19 cellular contexts compared by ENCODE assay signal in the genomic region with DNA sequence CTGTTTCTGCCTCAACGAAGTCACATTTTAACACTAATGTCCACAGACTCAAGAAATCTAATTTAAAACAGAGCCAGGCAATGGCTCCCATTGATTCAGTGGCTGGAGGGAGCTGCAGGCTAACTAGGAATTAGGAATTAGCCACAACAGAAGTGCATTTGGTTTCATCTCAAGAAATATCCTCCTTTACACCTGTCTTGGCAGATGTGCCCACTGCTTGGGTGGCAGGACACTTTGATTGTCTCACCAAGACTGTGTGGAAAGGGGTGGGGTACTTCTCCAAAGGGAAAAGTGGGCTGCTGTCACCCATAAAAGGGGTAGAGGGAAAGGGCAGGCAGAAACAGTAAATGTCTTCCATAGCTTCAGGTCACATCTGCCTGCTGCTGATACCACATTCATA. TPM values are rescaled to one million over a fixed set of nuclear protein-coding genes. Genes with fewer than 3 reads are reported as not detected.
A peak's percentile ranks its signal among the peaks of the same experiment; 100 is the strongest.
DNase-seq lines count a peak whose midpoint lies in the region; ATAC-seq and TF ChIP-seq lines count a peak whose summit lies in the region.
"Had no signal": no experiment of that assay in that cellular context is flagged by ENCODE, and none has a peak within 500 bp of the region (broad histone marks: within the 10 kb centered on the region; RNA-seq: fewer than 3 reads in every experiment).

No MANE protein-coding gene starts in this region.

- H3K27me3 ChIP-seq in CD4-positive, CD25-positive, alpha-beta regulatory T cell (ENCODE audit: control insufficient read depth, insufficient read depth, low read length), result no peaks in the 10 kb centered on the region
- H3K27me3 ChIP-seq in Caco-2 (replicated peaks; ENCODE audit: control insufficient read depth, insufficient read depth, low read length), result no peaks in the 10 kb centered on the region
- H3K27me3 ChIP-seq in effector memory CD4-positive, alpha-beta T cell (replicated peaks; ENCODE audit: control insufficient read depth, insufficient read depth, low read length, poor library complexity, severe bottlenecking), result no peaks in the 10 kb centered on the region
- H3K27me3 ChIP-seq: BE2C had no signal

- H3K4me1 ChIP-seq in CD4-positive, CD25-positive, alpha-beta regulatory T cell (ENCODE audit: control insufficient read depth, insufficient read depth, low read length, poor library complexity, severe bottlenecking), result peaks cover 32% of the 10 kb centered on the region
- peaks cover 51% of the 10 kb centered on the region for H3K4me1 ChIP-seq in Caco-2
- peaks cover 27% of the 10 kb centered on the region for H3K4me1 ChIP-seq in effector memory CD4-positive, alpha-beta T cell (ENCODE audit: control insufficient read depth, insufficient read depth, low read length, poor library complexity, severe bottlenecking)

- H3K9me3 ChIP-seq in CD4-positive, CD25-positive, alpha-beta regulatory T cell (ENCODE audit: control insufficient read depth in 2 of 2, low read length in 2 of 2), result no peaks in the 10 kb centered on the region
- no peaks in the 10 kb centered on the region for H3K9me3 ChIP-seq in Caco-2
- no peaks in the 10 kb centered on the region for H3K9me3 ChIP-seq in effector memory CD4-positive, alpha-beta T cell (ENCODE audit: control insufficient read depth, low read length)
- H3K9me3 ChIP-seq: BE2C had no signal

- no peaks in the 10 kb centered on the region for H3K36me3 Mint-ChIP-seq in activated naive CD4-positive, alpha-beta T cell treated with anti-CD3 and anti-CD28 coated beads, Interleukin-2, amount 50 U/mL, for 24 hours
- no peaks in the 10 kb centered on the region for H3K36me3 Mint-ChIP-seq in CD4-positive, CD25-positive, alpha-beta regulatory T cell
- H3K36me3 Mint-ChIP-seq in Caco-2 (ENCODE audit: insufficient read depth, unreplicated experiment), result no peaks in the 10 kb centered on the region

- no peak overlapping the region for H3K27ac ChIP-seq in CD4-positive, CD25-positive, alpha-beta regulatory T cell (ENCODE audit: insufficient read depth, low read length, poor library complexity, severe bottlenecking)
- peak overlapping the region; percentile 14 for H3K27ac ChIP-seq in effector memory CD4-positive, alpha-beta T cell (ENCODE audit: insufficient read depth, low read length, poor library complexity, severe bottlenecking)

- ATAC-seq in CD4-positive, CD25-positive, alpha-beta regulatory T cell (ENCODE audit: low read depth in 2 of 2), result no peak

- TF ChIP-seq CTCF in Caco-2 (IDR thresholded peaks at IDR 0.05; ENCODE audit: insufficient read depth in 1 of 2, low read depth in 1 of 2, low read length in 1 of 2, severe bottlenecking in 1 of 2, unreplicated experiment in 1 of 2), result no peak

- H3K4me3 ChIP-seq in CD4-positive, CD25-positive, alpha-beta regulatory T cell (ENCODE audit: low read depth, low read length), result no peak overlapping the region
- H3K4me3 ChIP-seq in Caco-2 (ENCODE audit: low read depth, low read length), result no peak overlapping the region
- no peak overlapping the region for H3K4me3 ChIP-seq in effector memory CD4-positive, alpha-beta T cell (ENCODE audit: insufficient read depth, low read depth, low read length, poor library complexity, severe bottlenecking)

- H3K4me3 Mint-ChIP-seq in activated naive CD4-positive, alpha-beta T cell treated with anti-CD3 and anti-CD28 coated beads, Interleukin-2, amount 50 U/mL, for 24 hours, result no peak overlapping the region
- peak overlapping the region in 2 of 4 donors; percentile 60 to 78 for H3K4me3 Mint-ChIP-seq in CD4-positive, CD25-positive, alpha-beta regulatory T cell
- no peak overlapping the region for H3K4me3 Mint-ChIP-seq in Caco-2 (ENCODE audit: unreplicated experiment)

- POLR2A ChIA-PET in Caco-2 (lab: Charles Lee), result no interaction called here

- H3K27ac Mint-ChIP-seq in activated naive CD4-positive, alpha-beta T cell treated with anti-CD3 and anti-CD28 coated beads, Interleukin-2, amount 50 U/mL, for 24 hours, result peak overlapping the region; percentile 33
- peak overlapping the region; percentile 92 to 95 (median 93) for H3K27ac Mint-ChIP-seq in CD4-positive, CD25-positive, alpha-beta regulatory T cell
- peak overlapping the region; percentile 58 for H3K27ac Mint-ChIP-seq in Caco-2 (ENCODE audit: unreplicated experiment)

- intact Hi-C loops in Caco-2 (cut with micrococcal nuclease; ENCODE audit: unreplicated experiment), result no loop called here

- peaks cover 51% of the 10 kb centered on the region for H3K4me1 Mint-ChIP-seq in activated naive CD4-positive, alpha-beta T cell treated with anti-CD3 and anti-CD28 coated beads, Interleukin-2, amount 50 U/mL, for 24 hours
- peaks cover 22 to 48% (median 36%) of the 10 kb centered on the region in 4 donors for H3K4me1 Mint-ChIP-seq in CD4-positive, CD25-positive, alpha-beta regulatory T cell
- peaks cover 48% of the 10 kb centered on the region for H3K4me1 Mint-ChIP-seq in Caco-2 (ENCODE audit: low read depth, unreplicated experiment)

- no peaks in the 10 kb centered on the region for H3K9me3 Mint-ChIP-seq in activated naive CD4-positive, alpha-beta T cell treated with anti-CD3 and anti-CD28 coated beads, Interleukin-2, amount 50 U/mL, for 24 hours
- H3K9me3 Mint-ChIP-seq in CD4-positive, CD25-positive, alpha-beta regulatory T cell, result no peaks in the 10 kb centered on the region
- H3K9me3 Mint-ChIP-seq in Caco-2 (ENCODE audit: unreplicated experiment), result no peaks in the 10 kb centered on the region

- CTCF ChIA-PET in Caco-2 (lab: Charles Lee), result no interaction called here

- DNase-seq in activated naive CD4-positive, alpha-beta T cell (lab: John Stamatoyannopoulos, UW), result no peak
- no peak for DNase-seq in CD4-positive, CD25-positive, alpha-beta regulatory T cell
- DNase-seq in Caco-2, result no peak
- no peak for DNase-seq in effector memory CD4-positive, alpha-beta T cell
- no peak for DNase-seq in hippocampal formation (lab: John Stamatoyannopoulos, UW)
- DNase-seq in NCI-H187 treated with DMSO at 0.1 percent for 48 hours (lab: John Stamatoyannopoulos, UW), result no peak
- DNase-seq in stimulated activated CD4-positive, alpha-beta T cell treated with anti-CD3 and anti-CD28 coated beads, Interleukin-1b, Interleukin-23, amount 100 ng/mL, for 48 hours, result no peak
- DNase-seq: BE2C, DMS79, GOT3, KG1, NCI-H1105 treated with DMSO at 0.1 percent for 48 hours, NCI-H1694, NCI-H2227 treated with DMSO at 0.1 percent for 48 hours, NCI-H510A treated with DMSO at 0.1 percent for 48 hours, NCI-H82, OCI-M1, Right ventricle myocardium superior had no signal

- H3K36me3 ChIP-seq in CD4-positive, CD25-positive, alpha-beta regulatory T cell (ENCODE audit: control insufficient read depth, insufficient read depth, low read length), result peaks cover under 1% of the 10 kb centered on the region
- no peaks in the 10 kb centered on the region for H3K36me3 ChIP-seq in Caco-2 (ENCODE audit: control insufficient read depth, insufficient read depth, low read length)
- H3K36me3 ChIP-seq in effector memory CD4-positive, alpha-beta T cell (ENCODE audit: control insufficient read depth, insufficient read depth, low read length), result no peaks in the 10 kb centered on the region
- H3K36me3 ChIP-seq: BE2C had no signal

- H3K27me3 Mint-ChIP-seq in activated naive CD4-positive, alpha-beta T cell treated with anti-CD3 and anti-CD28 coated beads, Interleukin-2, amount 50 U/mL, for 24 hours, result no peaks in the 10 kb centered on the region
- no peaks in the 10 kb centered on the region for H3K27me3 Mint-ChIP-seq in CD4-positive, CD25-positive, alpha-beta regulatory T cell
- no peaks in the 10 kb centered on the region for H3K27me3 Mint-ChIP-seq in Caco-2 (ENCODE audit: insufficient read depth, unreplicated experiment)

- BruUV-seq in Caco-2 (replicated peaks; lab: Mats Ljungman, UMichigan), result no TSS peak

RNA-seq across cellular contexts. Expression of a gene that starts 10.8 kb away (rescaled TPM):
- 137 TPM for total RNA-seq in CD4-positive, CD25-positive, alpha-beta regulatory T cell
- 10 to 100 TPM; 48.4 to 75.5 (median 67.5) TPM for polyA plus RNA-seq in CD4-positive, CD25-positive, alpha-beta regulatory T cell
- 79.7 and 82.3 TPM in 2 replicates for total RNA-seq in Caco-2 (2022)

RNA-seq across cellular contexts. Expression of a gene that starts 25.7 kb away (rescaled TPM):
- total RNA-seq in CD4-positive, CD25-positive, alpha-beta regulatory T cell, result not detected
- polyA plus RNA-seq in CD4-positive, CD25-positive, alpha-beta regulatory T cell, result under 1 TPM in 1 of 4 donors, not detected in 3; 0.07 TPM
- total RNA-seq in Caco-2 (2022), result 2.5 and 4.2 TPM in 2 replicates
- total RNA-seq: Right ventricle myocardium superior had no signal

RNA-seq across cellular contexts. Expression of a gene that starts 34.4 kb away (rescaled TPM):
- total RNA-seq in CD4-positive, CD25-positive, alpha-beta regulatory T cell, result not detected
- not detected for polyA plus RNA-seq in CD4-positive, CD25-positive, alpha-beta regulatory T cell
- 10.5 and 11.1 TPM in 2 replicates for total RNA-seq in Caco-2 (2022)

Comparison
In these comparisons a context has a peak if more than half of its experiments do, and no peak if none do; other contexts are left out.
1. H3K27ac Mint-ChIP-seq: peak in every context shown above with its lines; median percentile 93 in CD4-positive, CD25-positive, alpha-beta regulatory T cell; 58 in Caco-2; 33 in activated naive CD4-positive, alpha-beta T cell treated with anti-CD3 and anti-CD28 coated beads, Interleukin-2, amount 50 U/mL, for 24 hours.
2. RNA of a gene that starts 34.4 kb away (total RNA-seq): 10.5 to 11.1 TPM in Caco-2; not detected in CD4-positive, CD25-positive, alpha-beta regulatory T cell (single experiment); every median in the first group is over 10 times any median in the second.